23 cellular contexts compared by ENCODE assay signal in the genomic region with DNA sequence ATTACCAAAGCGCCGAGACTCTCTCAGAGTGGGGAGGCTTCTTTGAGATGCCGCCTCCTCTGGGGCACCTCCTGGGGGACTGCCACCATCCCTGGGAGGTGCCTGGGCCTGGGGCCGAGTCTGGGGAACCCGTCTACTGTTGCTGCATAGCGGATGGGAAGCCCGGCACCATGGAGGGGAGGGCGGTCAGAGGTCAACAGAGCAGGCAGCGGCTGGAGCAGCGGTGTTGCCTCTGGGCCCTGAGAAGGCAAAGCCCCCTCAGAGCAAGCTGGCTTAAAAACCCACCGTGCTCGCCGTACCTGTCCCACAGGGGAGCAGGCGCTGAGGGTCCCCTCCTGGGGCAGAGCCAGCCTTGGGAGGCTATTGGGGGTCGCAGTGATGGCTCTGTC.
"Had no signal": no experiment of that assay in that cellular context is flagged by ENCODE, and none has a peak within 500 bp of the region (broad histone marks: within the 10 kb centered on the region; RNA-seq: fewer than 3 reads in every experiment).

No MANE protein-coding gene starts in this region.

- H3K36me3 ChIP-seq: gastrocnemius medialis, left ventricle myocardium inferior, right atrium auricular region, transverse colon had no signal

- H3K4me1 Mint-ChIP-seq: activated B cell treated with CpG ODN at 0.5 μM for 24 hours; activated CD8-positive, alpha-beta memory T cell treated with anti-CD3 and anti-CD28 coated beads, Interleukin-2, amount 10 ng/mL, durations not matched to agents 7 days and 5 days; nephron progenitor cell had no signal

- H3K9me3 Mint-ChIP-seq: activated B cell treated with CpG ODN at 0.5 μM for 24 hours; activated naive CD4-positive, alpha-beta T cell treated with anti-CD3 and anti-CD28 coated beads, Interleukin-2, amount 50 U/mL, for 72 hours; activated T-helper 2 cell treated with anti-CD3 and anti-CD28 coated beads, Interferon-gamma antibody, Interleukin-2, Interleukin-4, amounts not matched to agents 10 μg/mL and 5 μg/mL and 100 μg/mL, durations not matched to agents 14 hours and 24 hours and 36 hours; nephron progenitor cell; T-helper 2 cell treated with Interferon-gamma antibody and Interleukin-4, amounts not matched to agents 5 μg/mL and 100 μg/mL, for 36 hours had no signal

- H3K27ac ChIP-seq: epithelial cell of prostate, gastrocnemius medialis, hepatocyte, left ventricle myocardium inferior, right atrium auricular region, spleen, testis, transverse colon had no signal

- DNase-seq: activated B cell treated with CpG ODN at 0.5 μM for 24 hours; activated CD4-positive, alpha-beta T cell treated with anti-CD3 and anti-CD28 coated beads, Interleukin-2, amount 50 U/mL, for 1 hour; activated CD8-positive, alpha-beta memory T cell treated with anti-CD3 and anti-CD28 coated beads, Interleukin-2, amount 10 ng/mL, durations not matched to agents 7 days and 5 days; activated CD8-positive, alpha-beta T cell treated with anti-CD3 and anti-CD28 coated beads, Interleukin-2, amount 10 ng/mL, durations not matched to agents 7 days and 5 days; activated naive CD4-positive, alpha-beta T cell; activated T-cell treated with anti-CD3 and anti-CD28 coated beads, Interleukin-2, amount 50 U/mL, for 48 hours; dermis blood vessel endothelial cell; effector CD4-positive, alpha-beta T cell; gastrocnemius medialis; islet precursor cell; left ventricle myocardium inferior; nephron progenitor cell; spleen; stimulated activated naive CD4-positive, alpha-beta T cell; testis; transverse colon had no signal

- H3K4me1 ChIP-seq: gastrocnemius medialis, left ventricle myocardium inferior, right atrium auricular region, spleen, testis, transverse colon had no signal

- H3K4me3 ChIP-seq: gastrocnemius medialis, hepatocyte, left ventricle myocardium inferior, lung, right atrium auricular region, spleen, testis, transverse colon had no signal

- H3K27ac Mint-ChIP-seq: activated B cell treated with CpG ODN at 0.5 μM for 24 hours; activated CD8-positive, alpha-beta memory T cell treated with anti-CD3 and anti-CD28 coated beads, Interleukin-2, amount 10 ng/mL, durations not matched to agents 7 days and 5 days; activated CD8-positive, alpha-beta T cell treated with anti-CD3 and anti-CD28 coated beads, Interleukin-2, amount 10 ng/mL, durations not matched to agents 7 days and 5 days; activated T-helper 2 cell treated with anti-CD3 and anti-CD28 coated beads, Interferon-gamma antibody, Interleukin-2, Interleukin-4, amounts not matched to agents 10 μg/mL and 5 μg/mL and 100 μg/mL, durations not matched to agents 14 hours and 24 hours and 36 hours; nephron progenitor cell; T-helper 2 cell treated with Interferon-gamma antibody and Interleukin-4, amounts not matched to agents 5 μg/mL and 100 μg/mL, for 36 hours had no signal

- H3K27me3 ChIP-seq: gastrocnemius medialis, hepatocyte, right atrium auricular region, spleen, testis, transverse colon had no signal

- H3K4me2 ChIP-seq: hepatocyte had no signal

- H3K36me3 Mint-ChIP-seq: activated CD8-positive, alpha-beta memory T cell treated with anti-CD3 and anti-CD28 coated beads, Interleukin-2, amount 10 ng/mL, durations not matched to agents 7 days and 5 days; activated naive CD4-positive, alpha-beta T cell treated with anti-CD3 and anti-CD28 coated beads, Interleukin-2, amount 50 U/mL, for 72 hours had no signal

- H3K27me3 Mint-ChIP-seq: activated B cell treated with CpG ODN at 0.5 μM for 24 hours; activated CD8-positive, alpha-beta memory T cell treated with anti-CD3 and anti-CD28 coated beads, Interleukin-2, amount 10 ng/mL, durations not matched to agents 7 days and 5 days had no signal

- H2AFZ ChIP-seq: hepatocyte had no signal

- H3K9me3 ChIP-seq: gastrocnemius medialis, left ventricle myocardium inferior, right atrium auricular region, testis, transverse colon had no signal

- ATAC-seq: activated CD8-positive, alpha-beta memory T cell treated with anti-CD3 and anti-CD28 coated beads, Interleukin-2, amount 10 ng/mL, durations not matched to agents 7 days and 5 days; activated CD8-positive, alpha-beta T cell treated with anti-CD3 and anti-CD28 coated beads, Interleukin-2, amount 10 ng/mL, durations not matched to agents 7 days and 5 days; activated naive CD4-positive, alpha-beta T cell treated with anti-CD3 and anti-CD28 coated beads, Interleukin-2, amount 50 U/mL, for 72 hours; gastrocnemius medialis had no signal

- H3K4me3 Mint-ChIP-seq: activated B cell treated with CpG ODN at 0.5 μM for 24 hours; activated CD8-positive, alpha-beta memory T cell treated with anti-CD3 and anti-CD28 coated beads, Interleukin-2, amount 10 ng/mL, durations not matched to agents 7 days and 5 days; activated CD8-positive, alpha-beta T cell treated with anti-CD3 and anti-CD28 coated beads, Interleukin-2, amount 10 ng/mL, durations not matched to agents 7 days and 5 days; nephron progenitor cell; T-helper 2 cell treated with Interferon-gamma antibody and Interleukin-4, amounts not matched to agents 5 μg/mL and 100 μg/mL, for 36 hours had no signal
